ENCODE assay signal across 26 cellular contexts in the genomic region with DNA sequence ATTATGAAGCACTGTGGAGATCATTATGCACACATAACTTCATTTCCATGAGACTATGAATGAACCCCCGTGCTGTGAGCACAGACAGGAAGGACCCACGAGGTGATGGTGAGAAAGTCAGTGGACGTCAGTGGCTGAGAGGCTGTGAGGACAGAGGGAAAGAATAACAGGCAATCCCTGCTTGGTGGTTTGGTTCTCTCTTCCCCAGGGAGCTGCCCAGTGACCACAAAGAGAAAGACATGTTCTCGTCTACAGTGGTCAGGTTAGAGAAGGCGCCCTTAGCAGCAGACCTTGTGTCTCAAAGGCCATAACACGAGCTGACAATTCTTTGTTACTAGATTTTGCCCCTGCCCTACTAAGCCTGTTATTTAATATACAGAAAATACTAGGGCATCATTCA.
A peak's percentile ranks its signal among the peaks of the same experiment; 100 is the strongest.
DNase-seq lines count a peak whose midpoint lies in the region; ATAC-seq and TF ChIP-seq lines count a peak whose summit lies in the region.
"Had no signal": no experiment of that assay in that cellular context is flagged by ENCODE, and none has a peak within 500 bp of the region (broad histone marks: within the 10 kb centered on the region; RNA-seq: fewer than 3 reads in every experiment).

No MANE protein-coding gene starts in this region.

- H3K9me3 ChIP-seq in mesenchymal stem cell (ENCODE audit: control insufficient read depth, low read length): no peaks in the 10 kb centered on the region
- H3K9me3 ChIP-seq: A549 had no signal

- no peak overlapping the region for H2AK5ac ChIP-seq in mesenchymal stem cell (ENCODE audit: low read length, severe bottlenecking)

- no peak overlapping the region for H2BK5ac ChIP-seq in mesenchymal stem cell (ENCODE audit: low read depth, low read length, poor library complexity, severe bottlenecking)

- DNase-seq in LHCN-M2 (ENCODE audit: low read depth) (peak; percentile 52), brain microvascular endothelial cell (peak; percentile 55), mesenchymal stem cell (peak; percentile 24), NCI-H510A treated with DMSO at 0.1 percent for 48 hours (lab: John Stamatoyannopoulos, UW) (no peak), activated T-cell treated with anti-CD3 and anti-CD28 coated beads for 4 hours (no peak)
- DNase-seq: C1 segment of cervical spinal cord; CD4-positive, alpha-beta memory T cell; COR-L47; DMS79; EL; GF-D8; H9; KBM-7; NCI-H1092; NCI-H1436; NCI-H187 treated with DMSO at 0.1 percent for 48 hours; NCI-H446; NCI-H526; NCI-H82; PC-9; Right ventricle myocardium superior; RPMI8226; T-cell had no signal

- no peak overlapping the region for H2BK15ac ChIP-seq in mesenchymal stem cell (ENCODE audit: low read depth, poor library complexity, severe bottlenecking)

- H3K14ac ChIP-seq in mesenchymal stem cell (ENCODE audit: low read length in 2 of 2): no peak overlapping the region

- H3K27ac ChIP-seq in brain microvascular endothelial cell (no peak overlapping the region), mesenchymal stem cell (ENCODE audit: low read length, poor library complexity, severe bottlenecking) (no peak overlapping the region)
- H3K27ac ChIP-seq: A549, PC-9 had no signal

- H3K36me3 ChIP-seq in brain microvascular endothelial cell (replicated peaks) (no peaks in the 10 kb centered on the region), mesenchymal stem cell (ENCODE audit: control insufficient read depth in 1 of 2, insufficient read depth in 2 of 2, low read depth in 1 of 2, low read length in 2 of 2) (no peaks in the 10 kb centered on the region)

- no peak overlapping the region for H2BK120ac ChIP-seq in mesenchymal stem cell (ENCODE audit: low read depth, low read length)

- in situ Hi-C loops in brain microvascular endothelial cell (cut with HindIII; ENCODE audit: low pct_ligation_motif_present, low sequenced_read_pairs): no loop called here

- H3K79me1 ChIP-seq in mesenchymal stem cell (replicated peaks; ENCODE audit: low read length, poor library complexity, severe bottlenecking): no peaks in the 10 kb centered on the region

- no peak overlapping the region for H3K23ac ChIP-seq in mesenchymal stem cell (ENCODE audit: low read length in 2 of 2)

- no peaks in the 10 kb centered on the region for H3K4me1 ChIP-seq in mesenchymal stem cell (ENCODE audit: control insufficient read depth, insufficient read depth, low read depth, low read length)
- H3K4me1 ChIP-seq: A549 had no signal

- TF ChIP-seq CTCF in brain microvascular endothelial cell (IDR thresholded peaks at IDR 0.05; ENCODE audit: low read depth, low read length, missing control alignments): no peak

- no peak overlapping the region for H2BK12ac ChIP-seq in mesenchymal stem cell (ENCODE audit: low read length in 2 of 2)

- H3K27me3 ChIP-seq in brain microvascular endothelial cell (replicated peaks): no peaks in the 10 kb centered on the region
- H3K27me3 ChIP-seq in mesenchymal stem cell (ENCODE audit: control insufficient read depth in 1 of 2, insufficient read depth in 1 of 2, low read length in 2 of 2): peaks cover 0 to 3% of the 10 kb centered on the region in 2 experiments

- WGBS in mesenchymal stem cell: 86% methylated on average over 6 of the region's 6 CpGs

- H3K4ac ChIP-seq in mesenchymal stem cell (ENCODE audit: low read depth in 1 of 2, low read length in 2 of 2): peak overlapping the region in 1 of 2 experiments; percentile 36

- H3K9ac ChIP-seq in mesenchymal stem cell (ENCODE audit: low read length): no peak overlapping the region

- H3K4me3 ChIP-seq in brain microvascular endothelial cell (ENCODE audit: low read depth, low read length): no peak overlapping the region
- no peak overlapping the region for H3K4me3 ChIP-seq in mesenchymal stem cell (ENCODE audit: insufficient read depth in 1 of 2, low read depth in 1 of 2, low read length in 2 of 2)
- H3K4me3 ChIP-seq: A549, PC-9 had no signal

- H3K4me2 ChIP-seq in mesenchymal stem cell (ENCODE audit: low read length, poor library complexity, severe bottlenecking): no peak overlapping the region
- H3K4me2 ChIP-seq: A549, PC-9 had no signal

- no peak overlapping the region for H4K8ac ChIP-seq in mesenchymal stem cell (ENCODE audit: low read length)

- no peak overlapping the region for H2AFZ ChIP-seq in mesenchymal stem cell (ENCODE audit: low read depth, low read length)
- H2AFZ ChIP-seq: PC-9 had no signal

- H3K18ac ChIP-seq in mesenchymal stem cell (ENCODE audit: low read depth in 1 of 2, low read length in 2 of 2): no peak overlapping the region

- no peak overlapping the region for H4K91ac ChIP-seq in mesenchymal stem cell (ENCODE audit: low read length)

- no peak for ATAC-seq in HG03045 (IDR thresholded peaks at IDR 0.05; ENCODE audit: unreplicated experiment)
- no peak for ATAC-seq in GM18502 (IDR thresholded peaks at IDR 0.05; ENCODE audit: poor library complexity, unreplicated experiment)
- ATAC-seq: A549, T-cell had no signal

Comparison
In these comparisons a context has a peak if more than half of its experiments do, and no peak if none do; other contexts are left out.
1. DNase-seq: peak in LHCN-M2 (single experiment), brain microvascular endothelial cell (single experiment) and mesenchymal stem cell (single experiment); none in NCI-H510A treated with DMSO at 0.1 percent for 48 hours (single experiment) and activated T-cell treated with anti-CD3 and anti-CD28 coated beads for 4 hours (single experiment).